ENCODE assay signal across 1 cellular context in the genomic region with DNA sequence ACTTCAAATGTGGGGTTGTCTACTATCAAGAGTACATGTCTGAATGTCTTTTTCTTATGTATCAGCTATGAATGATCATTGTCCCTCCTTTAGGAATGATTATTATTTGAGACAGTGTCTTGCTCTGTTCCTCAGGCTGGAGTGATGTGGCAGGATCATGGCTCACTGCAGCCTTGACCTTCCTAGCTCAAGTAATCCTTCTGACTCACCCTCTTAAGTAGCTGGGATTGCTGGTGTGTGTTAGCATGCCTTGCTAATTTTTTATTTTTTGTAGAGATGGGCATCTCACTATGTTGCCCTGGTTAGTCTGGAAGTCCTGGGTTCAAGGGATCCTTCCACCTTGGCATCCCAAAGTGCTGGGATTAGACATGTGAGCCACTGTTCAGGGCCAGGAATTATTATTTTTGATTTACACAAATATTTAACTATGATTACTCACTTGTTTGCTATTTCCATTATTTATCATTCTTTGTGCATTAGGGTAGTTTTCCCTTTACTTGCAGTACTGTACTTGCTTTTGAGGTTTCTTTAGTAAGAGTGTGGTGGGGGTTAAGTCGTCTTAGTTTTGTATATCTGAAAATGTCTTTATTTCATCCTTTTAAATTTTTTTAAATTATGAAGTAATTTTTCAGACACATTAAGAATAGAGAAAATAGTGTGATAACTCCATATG.
A peak's percentile ranks its signal among the peaks of the same experiment; 100 is the strongest.
TF ChIP-seq lines count a peak whose summit lies in the region.

No MANE protein-coding gene starts in this region.

TF ChIP-seq in IMR-90, 13 proteins besides CTCF, POLR2A, EP300 and RAD21:
- TF ChIP-seq, protein P1, sequence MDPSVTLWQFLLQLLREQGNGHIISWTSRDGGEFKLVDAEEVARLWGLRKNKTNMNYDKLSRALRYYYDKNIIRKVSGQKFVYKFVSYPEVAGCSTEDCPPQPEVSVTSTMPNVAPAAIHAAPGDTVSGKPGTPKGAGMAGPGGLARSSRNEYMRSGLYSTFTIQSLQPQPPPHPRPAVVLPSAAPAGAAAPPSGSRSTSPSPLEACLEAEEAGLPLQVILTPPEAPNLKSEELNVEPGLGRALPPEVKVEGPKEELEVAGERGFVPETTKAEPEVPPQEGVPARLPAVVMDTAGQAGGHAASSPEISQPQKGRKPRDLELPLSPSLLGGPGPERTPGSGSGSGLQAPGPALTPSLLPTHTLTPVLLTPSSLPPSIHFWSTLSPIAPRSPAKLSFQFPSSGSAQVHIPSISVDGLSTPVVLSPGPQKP (IDR thresholded peaks at IDR 0.05; ENCODE audit: borderline replicate concordance, low read depth, low read length) = no peak
- peak; percentile 22; the same call in 1 of the 2 replicates for TF ChIP-seq FOS (IDR thresholded peaks at IDR 0.05; ENCODE audit: low read depth, low read length)
- no peak for TF ChIP-seq RCOR1 (IDR thresholded peaks at IDR 0.05; ENCODE audit: insufficient replicate concordance, low read length)
- TF ChIP-seq CEBPB (IDR thresholded peaks at IDR 0.05; ENCODE audit: low read depth, low read length) = no peak
- TF ChIP-seq CHD1 (IDR thresholded peaks at IDR 0.05; ENCODE audit: low read depth, low read length) = no peak
